Comparison of ENCODE assay signal across 28 cellular contexts in the genomic region with DNA sequence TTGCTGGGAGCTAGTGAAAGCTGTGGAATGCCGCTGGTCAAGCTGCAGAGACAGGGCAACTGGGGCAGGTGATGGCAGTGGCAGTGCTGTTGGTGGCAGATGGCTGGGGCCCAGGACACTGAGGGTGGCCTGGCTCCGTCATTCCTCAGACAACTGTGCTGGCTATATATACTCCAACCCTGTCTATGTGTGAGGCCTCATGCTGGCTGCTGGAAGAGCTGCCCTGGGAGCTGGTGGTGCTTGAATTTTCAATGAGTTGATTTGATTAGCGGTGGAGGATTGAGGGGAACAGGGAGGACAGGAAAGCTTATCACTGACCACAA.
"Had no signal": no experiment of that assay in that cellular context is flagged by ENCODE, and none has a peak within 500 bp of the region (broad histone marks: within the 10 kb centered on the region; RNA-seq: fewer than 3 reads in every experiment).

No MANE protein-coding gene starts in this region.

- DNase-seq: activated B cell treated with CpG ODN at 0.5 μM for 24 hours; activated CD4-positive, alpha-beta T cell treated with anti-CD3 and anti-CD28 coated beads for 36 hours; activated CD4-positive, alpha-beta T cell treated with anti-CD3 and anti-CD28 coated beads, Interleukin-2, amount 50 U/mL, for 4 hours; activated naive CD4-positive, alpha-beta T cell; activated T-cell treated with anti-CD3 and anti-CD28 coated beads for 4 hours; activated T-cell treated with anti-CD3 and anti-CD28 coated beads, Interleukin-2, amount 50 U/mL, for 72 hours; dorsolateral prefrontal cortex; effector memory CD8-positive, alpha-beta T cell; erythroblast; gastrocnemius medialis; glutamatergic neuron; islet precursor cell; midbrain; naive thymus-derived CD8-positive, alpha-beta T cell; ovary; retina; spleen; stimulated activated naive CD4-positive, alpha-beta T cell; T-helper 1 cell; uterus had no signal

- H3K4me3 Mint-ChIP-seq: activated B cell treated with CpG ODN at 0.5 μM for 24 hours; activated CD4-positive, alpha-beta T cell treated with anti-CD3 and anti-CD28 coated beads for 36 hours; activated T-cell treated with anti-CD3 and anti-CD28 coated beads, Interleukin-2, amount 50 U/mL, for 72 hours; effector memory CD8-positive, alpha-beta T cell; naive thymus-derived CD8-positive, alpha-beta T cell; T-helper 2 cell treated with Interferon-gamma antibody and Interleukin-4, amounts not matched to agents 5 μg/mL and 100 μg/mL, for 36 hours had no signal

- H3K9me3 ChIP-seq: gastrocnemius medialis, neutrophil, ovary, prostate gland, spleen, suprapubic skin, tibial nerve, uterus had no signal

- ATAC-seq: activated CD4-positive, alpha-beta T cell treated with anti-CD3 and anti-CD28 coated beads for 36 hours; activated naive CD4-positive, alpha-beta T cell treated with anti-CD3 and anti-CD28 coated beads, Interleukin-2, amount 50 U/mL, for 72 hours; activated T-cell treated with anti-CD3 and anti-CD28 coated beads, Interleukin-2, amount 50 U/mL, for 72 hours; effector memory CD8-positive, alpha-beta T cell; gastrocnemius medialis; naive thymus-derived CD8-positive, alpha-beta T cell had no signal

- H2AFZ ChIP-seq: hepatocyte had no signal

- H3K27ac ChIP-seq: coronary artery, dorsolateral prefrontal cortex, gastrocnemius medialis, hepatocyte, neutrophil, ovary, prostate gland, spleen, suprapubic skin, tibial nerve, uterus had no signal

- H3K4me1 ChIP-seq: gastrocnemius medialis, prostate gland, spleen, tibial nerve, uterus had no signal

- H3K4me3 ChIP-seq: coronary artery, dorsolateral prefrontal cortex, gastrocnemius medialis, hepatocyte, ovary, prostate gland, spleen, suprapubic skin, tibial nerve, uterus had no signal

- H3K9me3 Mint-ChIP-seq: activated B cell treated with CpG ODN at 0.5 μM for 24 hours; activated naive CD4-positive, alpha-beta T cell treated with anti-CD3 and anti-CD28 coated beads, Interleukin-2, amount 50 U/mL, for 72 hours; activated T-cell treated with anti-CD3 and anti-CD28 coated beads, Interleukin-2, amount 50 U/mL, for 72 hours; naive thymus-derived CD8-positive, alpha-beta T cell; T-helper 2 cell treated with Interferon-gamma antibody and Interleukin-4, amounts not matched to agents 5 μg/mL and 100 μg/mL, for 36 hours had no signal

- H3K4me1 Mint-ChIP-seq: activated B cell treated with CpG ODN at 0.5 μM for 24 hours had no signal

- H3K27ac Mint-ChIP-seq: activated B cell treated with CpG ODN at 0.5 μM for 24 hours; activated CD4-positive, alpha-beta T cell treated with anti-CD3 and anti-CD28 coated beads for 36 hours; activated naive CD4-positive, alpha-beta T cell treated with anti-CD3 and anti-CD28 coated beads, Interleukin-2, amount 50 U/mL, for 72 hours; activated T-cell treated with anti-CD3 and anti-CD28 coated beads, Interleukin-2, amount 50 U/mL, for 72 hours; effector memory CD8-positive, alpha-beta T cell; T-helper 2 cell treated with Interferon-gamma antibody and Interleukin-4, amounts not matched to agents 5 μg/mL and 100 μg/mL, for 36 hours had no signal

- H3K27me3 Mint-ChIP-seq: activated B cell treated with CpG ODN at 0.5 μM for 24 hours; activated CD4-positive, alpha-beta T cell treated with anti-CD3 and anti-CD28 coated beads for 36 hours; effector memory CD8-positive, alpha-beta T cell had no signal

- H3K36me3 Mint-ChIP-seq: activated naive CD4-positive, alpha-beta T cell treated with anti-CD3 and anti-CD28 coated beads, Interleukin-2, amount 50 U/mL, for 72 hours; naive thymus-derived CD8-positive, alpha-beta T cell had no signal

- H3K27me3 ChIP-seq: dorsolateral prefrontal cortex, gastrocnemius medialis, hepatocyte, neutrophil, ovary, spleen, suprapubic skin, tibial nerve, uterus had no signal

- H3K79me2 ChIP-seq: hepatocyte had no signal

- H3K36me3 ChIP-seq: gastrocnemius medialis, neutrophil, ovary, prostate gland, spleen, suprapubic skin, tibial nerve, uterus had no signal

- H3K4me2 ChIP-seq: hepatocyte had no signal
